In the genomic region with DNA sequence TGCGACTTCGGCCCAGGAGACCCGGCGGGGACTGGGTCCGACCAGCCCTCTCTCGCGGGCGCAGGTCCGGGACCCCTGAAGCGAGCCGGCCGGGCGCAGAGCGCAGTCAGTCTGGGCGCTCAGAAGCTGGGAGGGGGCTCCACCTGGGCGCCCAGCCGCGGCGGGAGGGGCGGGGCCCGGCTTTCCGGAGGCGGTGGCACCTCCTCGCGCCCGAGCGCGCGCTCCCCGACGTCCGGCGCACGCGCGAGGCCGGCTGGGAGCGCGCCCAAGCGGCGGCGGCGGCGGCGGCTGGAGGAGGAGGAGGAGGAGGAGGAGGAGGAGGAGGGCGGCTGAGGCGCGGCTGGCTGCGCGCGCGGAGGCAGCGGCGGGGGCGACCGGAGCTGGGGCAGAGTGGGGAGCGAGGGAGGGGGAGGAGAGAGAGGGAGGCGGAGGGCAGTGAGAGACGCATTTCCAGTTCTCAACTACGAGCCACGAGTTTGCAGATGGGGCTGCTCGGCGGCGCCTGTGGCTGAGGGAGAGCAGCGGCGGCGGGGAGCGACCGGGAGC, we compare ENCODE assay signal across 8 cellular contexts. TPM values are rescaled to one million over a fixed set of nuclear protein-coding genes. Genes with fewer than 3 reads are reported as not detected.
DNase-seq lines count a peak whose midpoint lies in the region; ATAC-seq and TF ChIP-seq lines count a peak whose summit lies in the region.

A gene with protein sequence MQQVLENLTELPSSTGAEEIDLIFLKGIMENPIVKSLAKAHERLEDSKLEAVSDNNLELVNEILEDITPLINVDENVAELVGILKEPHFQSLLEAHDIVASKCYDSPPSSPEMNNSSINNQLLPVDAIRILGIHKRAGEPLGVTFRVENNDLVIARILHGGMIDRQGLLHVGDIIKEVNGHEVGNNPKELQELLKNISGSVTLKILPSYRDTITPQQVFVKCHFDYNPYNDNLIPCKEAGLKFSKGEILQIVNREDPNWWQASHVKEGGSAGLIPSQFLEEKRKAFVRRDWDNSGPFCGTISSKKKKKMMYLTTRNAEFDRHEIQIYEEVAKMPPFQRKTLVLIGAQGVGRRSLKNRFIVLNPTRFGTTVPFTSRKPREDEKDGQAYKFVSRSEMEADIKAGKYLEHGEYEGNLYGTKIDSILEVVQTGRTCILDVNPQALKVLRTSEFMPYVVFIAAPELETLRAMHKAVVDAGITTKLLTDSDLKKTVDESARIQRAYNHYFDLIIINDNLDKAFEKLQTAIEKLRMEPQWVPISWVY (plus strand): TSS at position 445 of the 546 bp plus-strand sequence. CDS start 50,216 bp downstream, outside the sequence.

- H3K36me3 ChIP-seq in naive thymus-derived CD4-positive, alpha-beta T cell (ENCODE audit: control insufficient read depth in 2 of 3, insufficient read depth in 3 of 3, low read length in 3 of 3), result peaks cover 0 to 2% (median 0%) of the 10 kb centered on the region in 3 experiments

- POLR2A ChIA-PET in naive thymus-derived CD4-positive, alpha-beta T cell (lab: Charles Lee), result interaction anchor here (1.0 to 1.8 kb wide), 3 partner anchors 10 to 1034 kb away, joined by 4 to 7 read pairs (median 4); no protein-coding TSS in a partner anchor

- no peaks in the 10 kb centered on the region for H3K9me3 Mint-ChIP-seq in naive thymus-derived CD4-positive, alpha-beta T cell

- intact Hi-C loops in naive thymus-derived CD4-positive, alpha-beta T cell (cut with micrococcal nuclease), result loop anchor here (1.0 to 10.0 kb wide), 25 partner anchors 13 to 1896 kb away; a partner anchor contains a TSS

- H3K4me1 Mint-ChIP-seq in naive thymus-derived CD4-positive, alpha-beta T cell, result peaks cover 21 to 52% (median 42%) of the 10 kb centered on the region in 7 donors

- peak; percentile 11 for ATAC-seq in GM19468 (IDR thresholded peaks at IDR 0.05; ENCODE audit: extremely low read depth, unreplicated experiment)
- peak; percentile 88 for ATAC-seq in naive thymus-derived CD4-positive, alpha-beta T cell

- H3K27ac ChIP-seq in naive thymus-derived CD4-positive, alpha-beta T cell (ENCODE audit: low read depth, low read length), result peak within 1 kb of the TSS; percentile 77

- peak within 1 kb of the TSS; percentile 84 to 96 (median 94) for H3K27ac Mint-ChIP-seq in naive thymus-derived CD4-positive, alpha-beta T cell

- CTCF ChIA-PET in naive thymus-derived CD4-positive, alpha-beta T cell (lab: Charles Lee), result interaction anchor here (1.1 kb wide), 1 partner anchor 14 kb away, joined by 4 read pairs; no protein-coding TSS in a partner anchor

- no peaks in the 10 kb centered on the region for H3K9me3 ChIP-seq in naive thymus-derived CD4-positive, alpha-beta T cell (ENCODE audit: control insufficient read depth in 2 of 3, low read length in 3 of 3)

- peaks cover 0 to 45% (median 0%) of the 10 kb centered on the region in 5 donors for H3K27me3 Mint-ChIP-seq in naive thymus-derived CD4-positive, alpha-beta T cell

- no peaks in the 10 kb centered on the region for H3K36me3 Mint-ChIP-seq in naive thymus-derived CD4-positive, alpha-beta T cell

- peak; percentile 70 for DNase-seq in COR-L47 (lab: John Stamatoyannopoulos, UW)
- peak; percentile 45 for DNase-seq in HS-5 (ENCODE audit: low read depth)
- DNase-seq in activated T-helper 1 cell treated with Interleukin-2 at 50 U/mL for 16 hours (ENCODE audit: low read depth), result peak; percentile 73
- peak; percentile 80 for DNase-seq in fibroblast of gingiva (ENCODE audit: low read depth)
- DNase-seq in naive thymus-derived CD4-positive, alpha-beta T cell, result peak; percentile 78 to 88 (median 85)
- peak; percentile 76 to 86 (median 80) for DNase-seq in stimulated activated naive CD4-positive, alpha-beta T cell (lab: John Stamatoyannopoulos, UW)

- H3K4me3 Mint-ChIP-seq in naive thymus-derived CD4-positive, alpha-beta T cell, result peak within 1 kb of the TSS; percentile 93 to 100 (median 94)

- no peaks in the 10 kb centered on the region for H3K27me3 ChIP-seq in naive thymus-derived CD4-positive, alpha-beta T cell (ENCODE audit: control insufficient read depth in 2 of 2, insufficient read depth in 2 of 2, low read length in 2 of 2)

- H3K4me1 ChIP-seq in naive thymus-derived CD4-positive, alpha-beta T cell (ENCODE audit: control insufficient read depth in 2 of 2, insufficient read depth in 2 of 2, low read length in 2 of 2), result peaks cover 13 to 24% of the 10 kb centered on the region in 2 donors

- H3K4me3 ChIP-seq in naive thymus-derived CD4-positive, alpha-beta T cell (ENCODE audit: low read length), result peak within 1 kb of the TSS; percentile 78

TF ChIP-seq in PFSK-1, 5 proteins besides CTCF, POLR2A, EP300 and RAD21:
- TF ChIP-seq POLR2AphosphoS5 (IDR thresholded peaks at IDR 0.05; ENCODE audit: low read depth, low read length) (peak; percentile 42; the same call in 1 of the 2 replicates), TAF1 (IDR thresholded peaks at IDR 0.05; ENCODE audit: borderline replicate concordance, insufficient read depth, low read length) (no peak), FOXP2 (optimal IDR thresholded peaks at IDR 0.05; ENCODE audit: borderline replicate concordance, extremely low read depth, extremely low read length, insufficient read depth) (peak; percentile 18)

RNA-seq across cellular contexts. Expression of the gene that starts here (rescaled TPM):
- polyA plus RNA-seq in PFSK-1 (2012; ENCODE audit: insufficient read length, low read depth), result 7.1 TPM
- 10 to 100 TPM; 15.4 to 58.4 (median 34.0) TPM for total RNA-seq in naive thymus-derived CD4-positive, alpha-beta T cell
- 10 to 100 TPM; 14.7 to 18.3 TPM for polyA plus RNA-seq in naive thymus-derived CD4-positive, alpha-beta T cell

Comparison
In these comparisons a context has a peak if more than half of its experiments do, and no peak if none do; other contexts are left out.
1. Peak in every context shown above with its lines: DNase-seq, ATAC-seq, H3K4me3 ChIP-seq and H3K27ac ChIP-seq.